8 cellular contexts compared by ENCODE assay signal in genomic region chr2:112480540-112481049, GRCh38. TPM values are rescaled to one million over a fixed set of nuclear protein-coding genes. Genes with fewer than 3 reads are reported as not detected.
DNase-seq lines count a peak whose midpoint lies in the region; ATAC-seq and TF ChIP-seq lines count a peak whose summit lies in the region.

No MANE protein-coding gene starts in this region.

- DNase-seq in right atrium auricular region (ENCODE audit: low spot score) = no peak
- DNase-seq in Right ventricle myocardium superior = no peak
- DNase-seq in activated CD4-positive, alpha-beta T cell treated with anti-CD3 and anti-CD28 coated beads for 36 hours = peak; percentile 41
- DNase-seq in fibroblast of mammary gland (ENCODE audit: low read depth) = no peak
- DNase-seq in NCI-H1048 (lab: John Stamatoyannopoulos, UW) = no peak

- H3K27ac Mint-ChIP-seq in activated CD4-positive, alpha-beta T cell treated with anti-CD3 and anti-CD28 coated beads for 36 hours = peak overlapping the region; percentile 87

- peaks cover 0 to 26% of the 10 kb centered on the region in 2 donors for H3K4me1 ChIP-seq in right atrium auricular region
- peaks cover 21% of the 10 kb centered on the region for H3K4me1 ChIP-seq in skeletal muscle satellite cell (ENCODE audit: control insufficient read depth, insufficient read depth, low read length)

- no peaks in the 10 kb centered on the region for H3K9me3 ChIP-seq in right atrium auricular region
- H3K9me3 ChIP-seq in skeletal muscle satellite cell (replicated peaks; ENCODE audit: low read length) = no peaks in the 10 kb centered on the region

- CTCF ChIA-PET in activated CD4-positive, alpha-beta T cell treated with anti-CD3 and anti-CD28 coated beads for 36 hours (lab: Charles Lee) = interaction anchor here (0.7 to 2.7 kb wide), 14 partner anchors 9 to 409 kb away, joined by 3 to 12 read pairs (median 4); partner anchors contain the start of gene ZC3H8

- peaks cover 13% of the 10 kb centered on the region for H3K36me3 Mint-ChIP-seq in activated CD4-positive, alpha-beta T cell treated with anti-CD3 and anti-CD28 coated beads for 36 hours (ENCODE audit: low read depth)

- ATAC-seq in Right ventricle myocardium superior (ENCODE audit: poor library complexity) (no peak), GM18868 (IDR thresholded peaks at IDR 0.05; ENCODE audit: unreplicated experiment) (no peak), GM18909 (IDR thresholded peaks at IDR 0.05; ENCODE audit: poor library complexity, unreplicated experiment) (no peak)
- no peak for ATAC-seq in activated CD4-positive, alpha-beta T cell treated with anti-CD3 and anti-CD28 coated beads for 36 hours

- no peaks in the 10 kb centered on the region for H3K36me3 ChIP-seq in right atrium auricular region
- H3K36me3 ChIP-seq in skeletal muscle satellite cell (ENCODE audit: insufficient read depth, low read length) = peaks cover 6% of the 10 kb centered on the region

- H3K27me3 ChIP-seq in right atrium auricular region (no peaks in the 10 kb centered on the region), skeletal muscle satellite cell (ENCODE audit: control insufficient read depth, insufficient read depth, low read length) (no peaks in the 10 kb centered on the region)

- H3K9ac ChIP-seq in skeletal muscle satellite cell (ENCODE audit: low read depth, low read length) = no peak overlapping the region

- H3K27me3 Mint-ChIP-seq in activated CD4-positive, alpha-beta T cell treated with anti-CD3 and anti-CD28 coated beads for 36 hours = no peaks in the 10 kb centered on the region

- H3K4me3 ChIP-seq in right atrium auricular region (peak overlapping the region; percentile 80 to 87), fibroblast of mammary gland (ENCODE audit: control insufficient read depth, low read depth, low read length) (peak overlapping the region; percentile 74), skeletal muscle satellite cell (ENCODE audit: low read length) (peak overlapping the region; percentile 95)

- POLR2A ChIA-PET in activated CD4-positive, alpha-beta T cell treated with anti-CD3 and anti-CD28 coated beads for 36 hours (lab: Charles Lee) = interaction anchor here (0.6 kb wide), 2 partner anchors 156 to 207 kb away, joined by 3 to 4 read pairs; no protein-coding TSS in a partner anchor

- TF ChIP-seq CTCF in right atrium auricular region (IDR thresholded peaks at IDR 0.05) = no peak
- no peak for TF ChIP-seq CTCF in fibroblast of mammary gland (conservative IDR thresholded peaks at IDR 0.05; ENCODE audit: control insufficient read depth, insufficient read depth, low read depth, low read length)

- intact Hi-C loops in Right ventricle myocardium superior (cut with DNase I) = no loop called here
- intact Hi-C loops in activated CD4-positive, alpha-beta T cell treated with anti-CD3 and anti-CD28 coated beads for 36 hours (cut with DNase I, micrococcal nuclease) = loop anchor here (1.0 to 5.0 kb wide), 9 partner anchors 62 to 598 kb away; partner anchors contain the start of genes POLR1B (in 2 of the 2), ANAPC1 (in 1 of the 2), CHCHD5 (in 1 of the 2) and SLC20A1 (in 1 of the 2)

- peak overlapping the region; percentile 81 for H3K4me3 Mint-ChIP-seq in activated CD4-positive, alpha-beta T cell treated with anti-CD3 and anti-CD28 coated beads for 36 hours

- peak overlapping the region; percentile 94 for H3K4me2 ChIP-seq in skeletal muscle satellite cell (ENCODE audit: low read length)

- no peaks in the 10 kb centered on the region for H3K9me3 Mint-ChIP-seq in activated CD4-positive, alpha-beta T cell treated with anti-CD3 and anti-CD28 coated beads for 36 hours (ENCODE audit: low read depth)

- H3K27ac ChIP-seq in right atrium auricular region = peak overlapping the region in 1 of 2 donors; percentile 88

- peaks cover 28% of the 10 kb centered on the region for H3K4me1 Mint-ChIP-seq in activated CD4-positive, alpha-beta T cell treated with anti-CD3 and anti-CD28 coated beads for 36 hours

RNA-seq across cellular contexts. Expression of gene TTL, which starts 1.4 kb away (rescaled TPM):
- 10 to 100 TPM; 24.9 to 32.4 TPM for total RNA-seq in right atrium auricular region
- total RNA-seq in Right ventricle myocardium superior = 47.9 TPM
- 10 to 100 TPM; 28.7 to 30.2 TPM for total RNA-seq in activated CD4-positive, alpha-beta T cell treated with anti-CD3 and anti-CD28 coated beads for 36 hours
- total RNA-seq in skeletal muscle satellite cell (2012; rRNA removed) = 39.5 and 53.2 TPM in 2 replicates

RNA-seq across cellular contexts. Expression of gene RGPD8, which starts 47.1 kb away (rescaled TPM):
- total RNA-seq in right atrium auricular region = 1 to 10 TPM; 8.3 to 8.7 TPM
- total RNA-seq in Right ventricle myocardium superior = 5.2 TPM
- 1 to 10 TPM; 7.8 to 9.2 TPM for total RNA-seq in activated CD4-positive, alpha-beta T cell treated with anti-CD3 and anti-CD28 coated beads for 36 hours
- 8.1 and 9.2 TPM in 2 replicates for total RNA-seq in skeletal muscle satellite cell (2012; rRNA removed)
